Comparison of ENCODE assay signal across 18 cellular contexts in the genomic region with DNA sequence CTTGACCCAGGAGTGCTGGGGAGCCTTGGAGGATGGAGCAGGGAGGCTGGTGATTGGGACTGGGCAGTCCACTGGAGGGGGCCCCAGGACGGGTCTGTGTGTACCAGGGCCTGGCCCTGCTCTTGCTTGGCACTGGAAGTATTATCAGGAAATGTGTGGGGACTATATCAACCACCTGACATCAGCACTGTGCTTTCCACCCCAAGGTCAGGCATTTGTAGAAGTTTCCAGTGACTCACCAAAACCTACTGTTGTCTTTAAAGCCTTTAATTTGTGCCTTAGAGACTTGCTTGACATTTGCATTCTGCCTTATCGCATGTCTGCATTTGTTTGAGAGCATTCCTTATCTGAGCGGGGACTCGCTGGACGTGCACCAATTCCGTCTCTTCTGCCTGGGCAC.
DNase-seq lines count a peak whose midpoint lies in the region; ATAC-seq and TF ChIP-seq lines count a peak whose summit lies in the region.
"Had no signal": no experiment of that assay in that cellular context is flagged by ENCODE, and none has a peak within 500 bp of the region (broad histone marks: within the 10 kb centered on the region; RNA-seq: fewer than 3 reads in every experiment).

No MANE protein-coding gene starts in this region.

- H3K4me3 ChIP-seq in GM23248 (no peak overlapping the region), RWPE2 (ENCODE audit: severe bottlenecking) (no peak overlapping the region), right lobe of liver (no peak overlapping the region)
- H3K4me3 ChIP-seq: GM12878 had no signal

- H3K36me3 ChIP-seq in GM23248 (ENCODE audit: low read depth) = no peaks in the 10 kb centered on the region
- H3K36me3 ChIP-seq in RWPE2 (ENCODE audit: low read depth) = no peaks in the 10 kb centered on the region
- no peaks in the 10 kb centered on the region for H3K36me3 ChIP-seq in right lobe of liver

- H2AFZ ChIP-seq in GM23248 = no peak overlapping the region

- WGBS in GM23248 (ENCODE audit: low coverage in 1 of 2, low lambda C conversion rate in 2 of 2, missing lambda C conversion rate in 2 of 2), 2 experiments = 75 to 84% methylated on average over 6 of the region's 6 CpGs
- WGBS in right lobe of liver (ENCODE audit: insufficient coverage, low coverage, low lambda C conversion rate, missing lambda C conversion rate) = 41% methylated on average over 5 of the region's 6 CpGs

- H3K9me3 ChIP-seq in GM23248 (ENCODE audit: low read depth) (no peaks in the 10 kb centered on the region), RWPE2 (ENCODE audit: severe bottlenecking) (no peaks in the 10 kb centered on the region), right lobe of liver (no peaks in the 10 kb centered on the region)

- peaks cover 7% of the 10 kb centered on the region; the same call in 1 of the 2 replicates for H3F3A ChIP-seq in GM23248 (ENCODE audit: insufficient read depth)

- ATAC-seq in RWPE2 (ENCODE audit: low read depth) (peak; percentile 61), right lobe of liver (no peak), GM21515 (IDR thresholded peaks at IDR 0.05; ENCODE audit: unreplicated experiment) (no peak)
- ATAC-seq: GM12878; left lobe of liver; natural killer cell treated with Interleukin-12 subunit alpha and Interleukin-12 subunit beta and Interleukin-15 and Interleukin-18, amount 100 ng/mL, for 72 hours had no signal

- peak; percentile 43 for DNase-seq in GM23248
- DNase-seq in RWPE2 (ENCODE audit: low spot score) = no peak
- peak; percentile 91 to 96 for DNase-seq in dermis microvascular lymphatic vessel endothelial cell (ENCODE audit: low read depth in 2 of 2)
- DNase-seq in lung microvascular endothelial cell (ENCODE audit: low read depth in 2 of 2) = peak; percentile 71 to 96
- no peak for DNase-seq in right lobe of liver
- no peak for DNase-seq in AG08395 (ENCODE audit: low spot score)
- no peak for DNase-seq in SKM-1 (lab: John Stamatoyannopoulos, UW; ENCODE audit: unreplicated experiment)
- DNase-seq: activated CD4-positive, alpha-beta T cell treated with anti-CD3 and anti-CD28 coated beads for 48 hours; activated T-cell treated with anti-CD3 and anti-CD28 coated beads, Interleukin-2, amount 50 U/mL, for 72 hours; C1 segment of cervical spinal cord; DMS79 treated with DMSO at 0.1 percent for 48 hours; NCI-H1048; NCI-H2171 treated with DMSO at 0.1 percent for 48 hours; stimulated activated naive CD4-positive, alpha-beta T cell treated with Interleukin-2 at 50 U/mL for 16 hours had no signal

- no peak overlapping the region for H3K9ac ChIP-seq in GM23248

- H3K4me2 ChIP-seq in GM23248 (ENCODE audit: unreplicated experiment) = no peak overlapping the region

- TF ChIP-seq POLR2A in right lobe of liver (IDR thresholded peaks at IDR 0.05) = no peak

- H3K79me2 ChIP-seq in GM23248 (ENCODE audit: insufficient read depth) = no peaks in the 10 kb centered on the region

- H3K27me3 ChIP-seq in GM23248 (replicated peaks; ENCODE audit: insufficient read depth) (peaks cover 34% of the 10 kb centered on the region), RWPE2 (ENCODE audit: insufficient read depth, poor library complexity, severe bottlenecking) (no peaks in the 10 kb centered on the region), right lobe of liver (no peaks in the 10 kb centered on the region)

- intact Hi-C loops in right lobe of liver (cut with DNase I) = no loop called here

- no peak overlapping the region for H3K27ac ChIP-seq in GM23248
- H3K27ac ChIP-seq in RWPE2 (ENCODE audit: poor library complexity, severe bottlenecking) = peak overlapping the region; percentile 61
- no peak overlapping the region for H3K27ac ChIP-seq in right lobe of liver

- no peaks in the 10 kb centered on the region for H3K9me2 ChIP-seq in GM23248 (ENCODE audit: insufficient read depth)

- H3K4me1 ChIP-seq in GM23248 (ENCODE audit: insufficient read depth) = peaks cover 12% of the 10 kb centered on the region; the same call in 1 of the 2 replicates
- peaks cover 20% of the 10 kb centered on the region for H3K4me1 ChIP-seq in RWPE2 (ENCODE audit: insufficient read depth, poor library complexity, severe bottlenecking)
- no peaks in the 10 kb centered on the region for H3K4me1 ChIP-seq in right lobe of liver

- TF ChIP-seq CTCF in RWPE2 (IDR thresholded peaks at IDR 0.05; ENCODE audit: poor library complexity, severe bottlenecking) = no peak
- TF ChIP-seq CTCF in right lobe of liver (IDR thresholded peaks at IDR 0.05) = no peak

- in situ Hi-C loops in GM23248 (cut with MboI) = no loop called here

- H4K20me1 ChIP-seq in GM23248 (ENCODE audit: insufficient read depth) = no peaks in the 10 kb centered on the region

Comparison
In these comparisons a context has a peak if more than half of its experiments do, and no peak if none do; other contexts are left out.
1. DNase-seq: peak in GM23248 (single experiment), dermis microvascular lymphatic vessel endothelial cell (2 of 2) and lung microvascular endothelial cell (2 of 2); none in RWPE2 (single experiment), right lobe of liver (0 of 3), AG08395 (single experiment) and SKM-1 (single experiment).